1 cellular context compared by ENCODE assay signal in the genomic region with DNA sequence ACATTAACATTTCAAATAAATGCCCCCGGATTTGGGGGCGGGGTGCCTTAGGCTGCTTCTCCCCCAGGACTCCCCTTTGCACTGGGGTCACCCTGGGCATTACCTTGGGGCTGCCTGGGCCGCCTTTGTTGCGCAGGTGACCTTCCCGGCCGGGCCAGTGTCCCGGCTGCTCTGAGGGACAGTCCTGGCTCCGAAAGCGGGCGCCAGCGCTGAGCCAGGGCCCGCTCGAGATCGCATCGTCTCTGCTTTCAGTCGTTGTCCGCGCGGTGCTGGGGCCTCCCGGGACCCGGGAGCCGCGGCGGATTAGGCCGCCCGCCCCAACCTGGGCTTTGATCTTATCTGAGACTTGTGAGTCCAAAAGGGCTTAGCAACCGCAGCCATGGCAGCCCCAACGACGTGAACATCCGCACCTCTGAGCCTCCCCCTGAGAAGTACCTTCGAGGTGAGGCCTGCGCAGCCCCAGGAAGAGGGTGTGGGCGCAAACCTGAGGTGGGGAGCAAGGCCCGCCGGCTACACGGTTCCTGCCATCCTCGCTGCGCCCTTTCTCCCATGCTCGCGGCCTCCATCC.
TF ChIP-seq lines count a peak whose summit lies in the region.

No MANE protein-coding gene starts in this region.

TF ChIP-seq in GM12878, 131 proteins besides CTCF, POLR2A, EP300 and RAD21:
- TF ChIP-seq, protein P1, sequence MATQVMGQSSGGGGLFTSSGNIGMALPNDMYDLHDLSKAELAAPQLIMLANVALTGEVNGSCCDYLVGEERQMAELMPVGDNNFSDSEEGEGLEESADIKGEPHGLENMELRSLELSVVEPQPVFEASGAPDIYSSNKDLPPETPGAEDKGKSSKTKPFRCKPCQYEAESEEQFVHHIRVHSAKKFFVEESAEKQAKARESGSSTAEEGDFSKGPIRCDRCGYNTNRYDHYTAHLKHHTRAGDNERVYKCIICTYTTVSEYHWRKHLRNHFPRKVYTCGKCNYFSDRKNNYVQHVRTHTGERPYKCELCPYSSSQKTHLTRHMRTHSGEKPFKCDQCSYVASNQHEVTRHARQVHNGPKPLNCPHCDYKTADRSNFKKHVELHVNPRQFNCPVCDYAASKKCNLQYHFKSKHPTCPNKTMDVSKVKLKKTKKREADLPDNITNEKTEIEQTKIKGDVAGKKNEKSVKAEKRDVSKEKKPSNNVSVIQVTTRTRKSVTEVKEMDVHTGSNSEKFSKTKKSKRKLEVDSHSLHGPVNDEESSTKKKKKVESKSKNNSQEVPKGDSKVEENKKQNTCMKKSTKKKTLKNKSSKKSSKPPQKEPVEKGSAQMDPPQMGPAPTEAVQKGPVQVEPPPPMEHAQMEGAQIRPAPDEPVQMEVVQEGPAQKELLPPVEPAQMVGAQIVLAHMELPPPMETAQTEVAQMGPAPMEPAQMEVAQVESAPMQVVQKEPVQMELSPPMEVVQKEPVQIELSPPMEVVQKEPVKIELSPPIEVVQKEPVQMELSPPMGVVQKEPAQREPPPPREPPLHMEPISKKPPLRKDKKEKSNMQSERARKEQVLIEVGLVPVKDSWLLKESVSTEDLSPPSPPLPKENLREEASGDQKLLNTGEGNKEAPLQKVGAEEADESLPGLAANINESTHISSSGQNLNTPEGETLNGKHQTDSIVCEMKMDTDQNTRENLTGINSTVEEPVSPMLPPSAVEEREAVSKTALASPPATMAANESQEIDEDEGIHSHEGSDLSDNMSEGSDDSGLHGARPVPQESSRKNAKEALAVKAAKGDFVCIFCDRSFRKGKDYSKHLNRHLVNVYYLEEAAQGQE (IDR thresholded peaks at IDR 0.05; ENCODE audit: low read depth, low read length) = no peak
- TF ChIP-seq IRF3 (IDR thresholded peaks at IDR 0.05) (no peak), MLLT1 (IDR thresholded peaks at IDR 0.05) (no peak), NFXL1 (IDR thresholded peaks at IDR 0.05; ENCODE audit: borderline replicate concordance) (no peak), RELA (IDR thresholded peaks at IDR 0.05; ENCODE audit: borderline replicate concordance, partially characterized antibody) (no peak), YY1 (IDR thresholded peaks at IDR 0.05; ENCODE audit: low read depth, low read length) (no peak), E2F4 (IDR thresholded peaks at IDR 0.05; ENCODE audit: low read depth, low read length) (no peak), BRCA1 (IDR thresholded peaks at IDR 0.05; ENCODE audit: low read depth, low read length) (no peak), SKIL (IDR thresholded peaks at IDR 0.05; ENCODE audit: low read depth, poor library complexity, severe bottlenecking) (no peak), ZBTB33 (IDR thresholded peaks at IDR 0.05) (no peak), SIX5 (IDR thresholded peaks at IDR 0.05; ENCODE audit: low read depth, low read length, severe bottlenecking) (no peak)
TF ChIP-seq in GM12878: peak in this region for 0.
